In genomic region chr14:32711103-32711680, GRCh38 we compare ENCODE assay signal across 9 cellular contexts.
A peak's percentile ranks its signal among the peaks of the same experiment; 100 is the strongest.
DNase-seq lines count a peak whose midpoint lies in the region; ATAC-seq and TF ChIP-seq lines count a peak whose summit lies in the region.
"Had no signal": no experiment of that assay in that cellular context is flagged by ENCODE, and none has a peak within 500 bp of the region (broad histone marks: within the 10 kb centered on the region; RNA-seq: fewer than 3 reads in every experiment).

No MANE protein-coding gene starts in this region.

- H3K9me3 Mint-ChIP-seq in activated naive CD4-positive, alpha-beta T cell treated with anti-CD3 and anti-CD28 coated beads for 36 hours = no peaks in the 10 kb centered on the region
- H3K9me3 Mint-ChIP-seq in mesothelial cell of epicardium = no peaks in the 10 kb centered on the region
- no peaks in the 10 kb centered on the region for H3K9me3 Mint-ChIP-seq in T-helper 2 cell treated with Interferon-gamma antibody and Interleukin-4, amounts not matched to agents 5 μg/mL and 100 μg/mL, for 36 hours
- H3K9me3 Mint-ChIP-seq: activated naive CD4-positive, alpha-beta T cell treated with anti-CD3 and anti-CD28 coated beads, Interleukin-2, amount 50 U/mL, for 24 hours had no signal

- TF ChIP-seq CTCF in mesothelial cell of epicardium (IDR thresholded peaks at IDR 0.05; ENCODE audit: unreplicated experiment) = peak; percentile 45

- DNase-seq in activated naive CD4-positive, alpha-beta T cell treated with anti-CD3 and anti-CD28 coated beads for 36 hours = peak; percentile 32
- no peak for DNase-seq in activated naive CD4-positive, alpha-beta T cell (lab: John Stamatoyannopoulos, UW)
- peak; percentile 13 for DNase-seq in NT2/D1 (ENCODE audit: low read depth, low spot score)
- peak; percentile 65 for DNase-seq in dermis blood vessel endothelial cell
- no peak for DNase-seq in mesothelial cell of epicardium (ENCODE audit: low spot score in 2 of 2, unreplicated experiment in 2 of 2)
- no peak for DNase-seq in T-helper 2 cell treated with Interferon-gamma antibody and Interleukin-4, amounts not matched to agents 5 μg/mL and 100 μg/mL, for 36 hours (ENCODE audit: low spot score)
- no peak for DNase-seq in cerebellar nuclear complex (lab: John Stamatoyannopoulos, UW)

- H3K9me3 ChIP-seq in NT2/D1 (ENCODE audit: insufficient read depth, low read length) = no peaks in the 10 kb centered on the region

- no peak overlapping the region for H3K4me3 Mint-ChIP-seq in activated naive CD4-positive, alpha-beta T cell treated with anti-CD3 and anti-CD28 coated beads for 36 hours
- H3K4me3 Mint-ChIP-seq in mesothelial cell of epicardium = no peak overlapping the region
- H3K4me3 Mint-ChIP-seq in T-helper 2 cell treated with Interferon-gamma antibody and Interleukin-4, amounts not matched to agents 5 μg/mL and 100 μg/mL, for 36 hours = no peak overlapping the region
- H3K4me3 Mint-ChIP-seq: activated naive CD4-positive, alpha-beta T cell treated with anti-CD3 and anti-CD28 coated beads, Interleukin-2, amount 50 U/mL, for 24 hours had no signal

- H3K9ac ChIP-seq in NT2/D1 (ENCODE audit: insufficient read length, low read depth) = no peak overlapping the region

- no peaks in the 10 kb centered on the region for H3K4me1 ChIP-seq in NT2/D1 (ENCODE audit: insufficient read depth, insufficient read length)

- intact Hi-C loops in activated naive CD4-positive, alpha-beta T cell treated with anti-CD3 and anti-CD28 coated beads for 36 hours (cut with micrococcal nuclease) = loop anchor here (1.0 to 10.0 kb wide), 4 partner anchors 226 to 1514 kb away; partner anchors contain the start of gene NPAS3

- CTCF ChIA-PET in activated naive CD4-positive, alpha-beta T cell treated with anti-CD3 and anti-CD28 coated beads for 36 hours (lab: Charles Lee) = interaction anchor here (0.5 to 1.1 kb wide), 6 partner anchors 9 to 1082 kb away, joined by 3 to 7 read pairs (median 4); no protein-coding TSS in a partner anchor

- H3K27ac Mint-ChIP-seq in activated naive CD4-positive, alpha-beta T cell treated with anti-CD3 and anti-CD28 coated beads for 36 hours = no peak overlapping the region
- H3K27ac Mint-ChIP-seq in mesothelial cell of epicardium = no peak overlapping the region
- H3K27ac Mint-ChIP-seq in T-helper 2 cell treated with Interferon-gamma antibody and Interleukin-4, amounts not matched to agents 5 μg/mL and 100 μg/mL, for 36 hours = no peak overlapping the region
- H3K27ac Mint-ChIP-seq: activated naive CD4-positive, alpha-beta T cell treated with anti-CD3 and anti-CD28 coated beads, Interleukin-2, amount 50 U/mL, for 24 hours had no signal

- H3K36me3 Mint-ChIP-seq in activated naive CD4-positive, alpha-beta T cell treated with anti-CD3 and anti-CD28 coated beads for 36 hours (ENCODE audit: low read depth) = no peaks in the 10 kb centered on the region
- H3K36me3 Mint-ChIP-seq in mesothelial cell of epicardium = no peaks in the 10 kb centered on the region
- no peaks in the 10 kb centered on the region for H3K36me3 Mint-ChIP-seq in T-helper 2 cell treated with Interferon-gamma antibody and Interleukin-4, amounts not matched to agents 5 μg/mL and 100 μg/mL, for 36 hours (ENCODE audit: low read depth)
- H3K36me3 Mint-ChIP-seq: activated naive CD4-positive, alpha-beta T cell treated with anti-CD3 and anti-CD28 coated beads, Interleukin-2, amount 50 U/mL, for 24 hours had no signal

- H3K4me1 Mint-ChIP-seq in activated naive CD4-positive, alpha-beta T cell treated with anti-CD3 and anti-CD28 coated beads for 36 hours (ENCODE audit: low read depth) = peaks cover 2% of the 10 kb centered on the region
- H3K4me1 Mint-ChIP-seq in mesothelial cell of epicardium = peaks cover 15% of the 10 kb centered on the region
- no peaks in the 10 kb centered on the region for H3K4me1 Mint-ChIP-seq in T-helper 2 cell treated with Interferon-gamma antibody and Interleukin-4, amounts not matched to agents 5 μg/mL and 100 μg/mL, for 36 hours (ENCODE audit: low read depth)
- H3K4me1 Mint-ChIP-seq: activated naive CD4-positive, alpha-beta T cell treated with anti-CD3 and anti-CD28 coated beads, Interleukin-2, amount 50 U/mL, for 24 hours had no signal

- H3K27me3 ChIP-seq in NT2/D1 (ENCODE audit: insufficient read depth, insufficient read length) = no peaks in the 10 kb centered on the region

- ATAC-seq in HG03565 (IDR thresholded peaks at IDR 0.05; ENCODE audit: unreplicated experiment) = peak; percentile 56

- H3K27me3 Mint-ChIP-seq in activated naive CD4-positive, alpha-beta T cell treated with anti-CD3 and anti-CD28 coated beads for 36 hours (ENCODE audit: low read depth) = no peaks in the 10 kb centered on the region
- no peaks in the 10 kb centered on the region for H3K27me3 Mint-ChIP-seq in mesothelial cell of epicardium (ENCODE audit: low read depth)
- H3K27me3 Mint-ChIP-seq in T-helper 2 cell treated with Interferon-gamma antibody and Interleukin-4, amounts not matched to agents 5 μg/mL and 100 μg/mL, for 36 hours (ENCODE audit: low read depth) = no peaks in the 10 kb centered on the region
- H3K27me3 Mint-ChIP-seq: activated naive CD4-positive, alpha-beta T cell treated with anti-CD3 and anti-CD28 coated beads, Interleukin-2, amount 50 U/mL, for 24 hours had no signal

- no peak overlapping the region for H3K4me3 ChIP-seq in NT2/D1 (ENCODE audit: insufficient read length, low read depth)

- no peaks in the 10 kb centered on the region for H3K36me3 ChIP-seq in NT2/D1 (ENCODE audit: insufficient read depth, insufficient read length, low read length)

Comparison
In these comparisons a context has a peak if more than half of its experiments do, and no peak if none do; other contexts are left out.
1. DNase-seq: peak in activated naive CD4-positive, alpha-beta T cell treated with anti-CD3 and anti-CD28 coated beads for 36 hours (single experiment), NT2/D1 (single experiment) and dermis blood vessel endothelial cell (single experiment); none in activated naive CD4-positive, alpha-beta T cell (0 of 4), mesothelial cell of epicardium (0 of 2), T-helper 2 cell treated with Interferon-gamma antibody and Interleukin-4, amounts not matched to agents 5 μg/mL and 100 μg/mL, for 36 hours (single experiment) and cerebellar nuclear complex (0 of 2).